In the genomic region with DNA sequence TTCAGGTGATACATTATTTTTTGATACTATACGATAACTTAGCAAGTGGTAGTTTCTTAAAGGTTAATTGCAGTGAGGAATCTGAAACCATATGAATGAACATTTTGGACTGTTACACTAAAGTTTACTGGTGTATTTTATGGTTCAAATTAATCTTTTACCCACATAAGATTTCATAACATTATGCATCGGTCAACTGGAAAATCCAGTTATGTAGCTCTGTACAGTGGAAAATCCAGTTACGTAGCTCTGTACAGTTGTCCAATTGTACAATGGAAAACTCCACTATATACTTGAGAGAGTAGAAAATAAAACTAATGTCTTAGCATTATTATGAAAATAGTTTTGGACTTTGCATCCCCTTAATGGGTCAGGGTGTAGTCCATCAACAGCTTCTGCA, we compare ENCODE assay signal across 15 cellular contexts. TPM values are rescaled to one million over a fixed set of nuclear protein-coding genes. Genes with fewer than 3 reads are reported as not detected.
DNase-seq lines count a peak whose midpoint lies in the region; ATAC-seq, FAIRE-seq and TF ChIP-seq lines count a peak whose summit lies in the region.
"Had no signal": no experiment of that assay in that cellular context is flagged by ENCODE, and none has a peak within 500 bp of the region (broad histone marks: within the 10 kb centered on the region; RNA-seq: fewer than 3 reads in every experiment).

No MANE protein-coding gene starts in this region.

- in situ Hi-C loops in HepG2 (cut with HindIII; ENCODE audit: extremely low pct_ligation_motif_present, low pct_unique_long_range_greater_than_20kb) = no loop called here

- no peaks in the 10 kb centered on the region for H4K20me1 ChIP-seq in HepG2 (ENCODE audit: insufficient read depth, low read length)

- no peaks in the 10 kb centered on the region for H3K27me3 Mint-ChIP-seq in activated naive CD4-positive, alpha-beta T cell treated with anti-CD3 and anti-CD28 coated beads, Interleukin-2, amount 50 U/mL, for 24 hours
- no peaks in the 10 kb centered on the region for H3K27me3 Mint-ChIP-seq in activated T-helper 1 cell treated with anti-CD3 and anti-CD28 coated beads, Interleukin-12 subunit alpha, Interleukin-12 subunit beta, Interleukin-2, Interleukin-4 antibody, amounts not matched to agents 30 ng/mL and 10 ng/mL and 1 ng/mL, durations not matched to agents 14 hours and 24 hours and 36 hours (ENCODE audit: insufficient read depth)
- no peaks in the 10 kb centered on the region for H3K27me3 Mint-ChIP-seq in type B pancreatic cell

- peak overlapping the region; percentile 91 for H3K27ac Mint-ChIP-seq in activated naive CD4-positive, alpha-beta T cell treated with anti-CD3 and anti-CD28 coated beads, Interleukin-2, amount 50 U/mL, for 24 hours
- H3K27ac Mint-ChIP-seq in activated T-helper 1 cell treated with anti-CD3 and anti-CD28 coated beads, Interleukin-12 subunit alpha, Interleukin-12 subunit beta, Interleukin-2, Interleukin-4 antibody, amounts not matched to agents 30 ng/mL and 10 ng/mL and 1 ng/mL, durations not matched to agents 14 hours and 24 hours and 36 hours = peak overlapping the region; percentile 18
- peak overlapping the region; percentile 99 for H3K27ac Mint-ChIP-seq in type B pancreatic cell

- H3K27ac ChIP-seq in HepG2 (ENCODE audit: extremely low read length, insufficient read depth, low read length) = no peak overlapping the region
- H3K27ac ChIP-seq: psoas muscle, SJSA1 had no signal

- H3K4me1 Mint-ChIP-seq in activated naive CD4-positive, alpha-beta T cell treated with anti-CD3 and anti-CD28 coated beads, Interleukin-2, amount 50 U/mL, for 24 hours = peaks cover 51% of the 10 kb centered on the region
- peaks cover 45% of the 10 kb centered on the region for H3K4me1 Mint-ChIP-seq in activated T-helper 1 cell treated with anti-CD3 and anti-CD28 coated beads, Interleukin-12 subunit alpha, Interleukin-12 subunit beta, Interleukin-2, Interleukin-4 antibody, amounts not matched to agents 30 ng/mL and 10 ng/mL and 1 ng/mL, durations not matched to agents 14 hours and 24 hours and 36 hours (ENCODE audit: low read depth)
- H3K4me1 Mint-ChIP-seq in type B pancreatic cell (ENCODE audit: unreplicated experiment) = peaks cover 36% of the 10 kb centered on the region

- no peak overlapping the region for H2AFZ ChIP-seq in HepG2 (ENCODE audit: low read length)

- no peaks in the 10 kb centered on the region for H3K9me3 Mint-ChIP-seq in activated naive CD4-positive, alpha-beta T cell treated with anti-CD3 and anti-CD28 coated beads, Interleukin-2, amount 50 U/mL, for 24 hours
- no peaks in the 10 kb centered on the region for H3K9me3 Mint-ChIP-seq in activated T-helper 1 cell treated with anti-CD3 and anti-CD28 coated beads, Interleukin-12 subunit alpha, Interleukin-12 subunit beta, Interleukin-2, Interleukin-4 antibody, amounts not matched to agents 30 ng/mL and 10 ng/mL and 1 ng/mL, durations not matched to agents 14 hours and 24 hours and 36 hours
- H3K9me3 Mint-ChIP-seq in type B pancreatic cell = no peaks in the 10 kb centered on the region

- H3K9ac ChIP-seq in HepG2 (ENCODE audit: insufficient read depth, low read depth, low read length) = no peak overlapping the region

- peak overlapping the region; percentile 96 for H3K4me3 Mint-ChIP-seq in activated naive CD4-positive, alpha-beta T cell treated with anti-CD3 and anti-CD28 coated beads, Interleukin-2, amount 50 U/mL, for 24 hours
- H3K4me3 Mint-ChIP-seq in activated T-helper 1 cell treated with anti-CD3 and anti-CD28 coated beads, Interleukin-12 subunit alpha, Interleukin-12 subunit beta, Interleukin-2, Interleukin-4 antibody, amounts not matched to agents 30 ng/mL and 10 ng/mL and 1 ng/mL, durations not matched to agents 14 hours and 24 hours and 36 hours = peak overlapping the region; percentile 98
- H3K4me3 Mint-ChIP-seq in type B pancreatic cell = peak overlapping the region; percentile 93

- no peaks in the 10 kb centered on the region for H3K9me3 ChIP-seq in HepG2 (ENCODE audit: low read length)
- H3K9me3 ChIP-seq: psoas muscle, SJSA1 had no signal

- peaks cover 33% of the 10 kb centered on the region for H3K4me1 ChIP-seq in HepG2 (ENCODE audit: insufficient read depth, low read length)

- peaks cover 21% of the 10 kb centered on the region for H3K79me2 ChIP-seq in HepG2 (ENCODE audit: insufficient read depth, low read length)

- CTCF ChIA-PET in HepG2 (lab: Yijun Ruan, JAX; ENCODE audit: low intra/inter-chr PET ratio, low total read pairs) = no interaction called here

- FAIRE-seq in HepG2 (lab: Jason Lieb, UNC) = no peak
- FAIRE-seq: endometrium, G401.6 had no signal

- no TSS peak for BruUV-seq in HepG2 (replicated peaks; lab: Mats Ljungman, UMichigan)

- no peak for DNase-seq in activated naive CD4-positive, alpha-beta T cell treated with anti-CD3 and anti-CD28 coated beads, Interleukin-2, amount 50 U/mL, for 16 hours
- DNase-seq in activated T-helper 1 cell treated with anti-CD3 and anti-CD28 coated beads, Interleukin-12 subunit alpha, Interleukin-12 subunit beta, Interleukin-2, Interleukin-4 antibody, amounts not matched to agents 30 ng/mL and 10 ng/mL and 1 ng/mL, durations not matched to agents 14 hours and 24 hours and 36 hours (ENCODE audit: low spot score) = no peak
- DNase-seq in left colon (no peak), type B pancreatic cell (ENCODE audit: extremely low spot score, unreplicated experiment) (no peak), NCI-H146 treated with DMSO at 0.1 percent for 48 hours (lab: John Stamatoyannopoulos, UW; ENCODE audit: unreplicated experiment) (no peak), HepG2 (ENCODE audit: low spot score) (no peak)
- no peak for DNase-seq in stimulated activated CD8-positive, alpha-beta memory T cell treated with anti-CD3 and anti-CD28 coated beads, Interleukin-4, amount 100 ng/mL, for 48 hours
- DNase-seq: NCI-H524; psoas muscle; stimulated activated naive CD4-positive, alpha-beta T cell had no signal

- intact Hi-C loops in activated T-helper 1 cell treated with anti-CD3 and anti-CD28 coated beads, Interleukin-12 subunit alpha, Interleukin-12 subunit beta, Interleukin-2, Interleukin-4 antibody, amounts not matched to agents 30 ng/mL and 10 ng/mL and 1 ng/mL, durations not matched to agents 14 hours and 24 hours and 36 hours (cut with micrococcal nuclease) = no loop called here
- intact Hi-C loops in left colon (cut with DNase I, micrococcal nuclease) = no loop called here
- intact Hi-C loops in HepG2 (cut with micrococcal nuclease; ENCODE audit: unreplicated experiment) = no loop called here

- H3K27me3 ChIP-seq in HepG2 (ENCODE audit: control insufficient read depth in 1 of 2, insufficient read depth in 2 of 2, low read length in 2 of 2) = no peaks in the 10 kb centered on the region
- H3K27me3 ChIP-seq: SJSA1 had no signal

- no peaks in the 10 kb centered on the region for H3K36me3 ChIP-seq in HepG2 (replicated peaks in 1 of 2; ENCODE audit: control insufficient read depth in 1 of 2, insufficient read depth in 2 of 2, low read length in 2 of 2)

- TF ChIP-seq EP300 in HepG2 (IDR thresholded peaks at IDR 0.05; ENCODE audit: low read depth in 2 of 2, low read length in 2 of 2) (no peak), HepG2 (CRISPR knock-in tag; IDR thresholded peaks at IDR 0.05; ENCODE audit: borderline replicate concordance) (no peak)

- ATAC-seq in left colon (peak; percentile 58), HepG2 (no peak)
- ATAC-seq: psoas muscle had no signal

- no peak overlapping the region for H3K4me2 ChIP-seq in HepG2 (ENCODE audit: low read depth, low read length)

- H3K36me3 Mint-ChIP-seq in activated naive CD4-positive, alpha-beta T cell treated with anti-CD3 and anti-CD28 coated beads, Interleukin-2, amount 50 U/mL, for 24 hours = peaks cover 1% of the 10 kb centered on the region
- peaks cover 18% of the 10 kb centered on the region for H3K36me3 Mint-ChIP-seq in activated T-helper 1 cell treated with anti-CD3 and anti-CD28 coated beads, Interleukin-12 subunit alpha, Interleukin-12 subunit beta, Interleukin-2, Interleukin-4 antibody, amounts not matched to agents 30 ng/mL and 10 ng/mL and 1 ng/mL, durations not matched to agents 14 hours and 24 hours and 36 hours (ENCODE audit: low read depth)
- H3K36me3 Mint-ChIP-seq in type B pancreatic cell = peaks cover 9% of the 10 kb centered on the region

- no peak for TF ChIP-seq POLR2A in HepG2 (IDR thresholded peaks at IDR 0.05; ENCODE audit: insufficient read depth in 1 of 2, low read depth in 2 of 2, low read length in 2 of 2)

- POLR2A ChIA-PET in HepG2 (lab: Yijun Ruan, JAX) = no interaction called here

- TF ChIP-seq CTCF in type B pancreatic cell (conservative IDR thresholded peaks at IDR 0.05) (no peak), HepG2 (CRISPR knock-in tag; IDR thresholded peaks at IDR 0.05) (no peak)

- no peak for TF ChIP-seq RAD21 in HepG2 (CRISPR knock-in tag; IDR thresholded peaks at IDR 0.05)

- no peak overlapping the region for H3K4me3 ChIP-seq in HepG2 (replicated peaks in 1 of 3; ENCODE audit: insufficient read depth in 1 of 3, low read depth in 2 of 3, low read length in 3 of 3)
- H3K4me3 ChIP-seq: lung, psoas muscle, SJSA1 had no signal

- WGBS in HepG2 (ENCODE audit: low lambda C conversion rate) = 98% methylated on average over 3 of the region's 3 CpGs

RNA-seq across cellular contexts. Expression of gene UBAC2, which starts 2.0 kb away (rescaled TPM):
- total RNA-seq in activated T-helper 1 cell treated with anti-CD3 and anti-CD28 coated beads, Interleukin-12 subunit alpha, Interleukin-12 subunit beta, Interleukin-2, Interleukin-4 antibody, amounts not matched to agents 30 ng/mL and 10 ng/mL and 1 ng/mL, durations not matched to agents 14 hours and 24 hours and 36 hours = 52.1 and 56.3 TPM in 2 replicates
- total RNA-seq in left colon (10 to 100 TPM; 63.7 to 75.5 TPM), type B pancreatic cell (ENCODE audit: low replicate concordance) (66.0 and 77.2 TPM in 2 replicates), HepG2 (2016; rRNA removed; fragmentation: Illumina TruSeq; extraction: Trizol) (44.0 and 61.3 TPM in 2 replicates)
- 34.9 and 39.6 TPM in 2 replicates for total RNA-seq in HepG2 (2016; cell fraction: cytosol; rRNA removed; fragmentation: Illumina TruSeq; extraction: Trizol; ENCODE audit: low read depth)
- total RNA-seq in HepG2 (2016; cell fraction: insoluble cytoplasmic fraction; rRNA removed; fragmentation: Illumina TruSeq; extraction: Trizol) = 38.5 and 64.4 TPM in 2 replicates
- 63.6 and 68.1 TPM in 2 replicates for total RNA-seq in HepG2 (2016; cell fraction: membrane; rRNA removed; fragmentation: Illumina TruSeq; extraction: Trizol)
- total RNA-seq in HepG2 (2016; cell fraction: nucleus; rRNA removed; fragmentation: Illumina TruSeq; extraction: Trizol) = 53.7 and 64.6 TPM in 2 replicates
- polyA plus RNA-seq in HepG2 (2011; rRNA removed) = 80.8 and 84.2 TPM in 2 replicates
- 69.1 and 91.4 TPM in 2 replicates for polyA plus RNA-seq in HepG2 (2011; cell fraction: cytosol; rRNA removed)
- polyA plus RNA-seq in HepG2 (2011; cell fraction: nucleus; rRNA removed) = 25.5 and 30.1 TPM in 2 replicates
- 63.7 and 72.4 TPM in 2 replicates for polyA plus RNA-seq in HepG2 (2012)
- polyA plus RNA-seq in HepG2 (2016; cell fraction: cytosol; fragmentation: Illumina TruSeq; extraction: Trizol; ENCODE audit: low read depth) = 37.1 and 38.0 TPM in 2 replicates
- polyA plus RNA-seq in HepG2 (2016; cell fraction: insoluble cytoplasmic fraction; fragmentation: Illumina TruSeq; extraction: Trizol; ENCODE audit: low read depth) = 45.9 TPM in 2 replicates
- 59.7 and 64.1 TPM in 2 replicates for polyA plus RNA-seq in HepG2 (2016; cell fraction: membrane; fragmentation: Illumina TruSeq; extraction: Trizol; ENCODE audit: low read depth)
- 80.9 and 85.2 TPM in 2 replicates for polyA plus RNA-seq in HepG2 (2016; cell fraction: nucleus; fragmentation: Illumina TruSeq; extraction: Trizol; ENCODE audit: insufficient read depth, low read depth)
- 58.0 and 61.9 TPM in 2 replicates for polyA minus RNA-seq in HepG2 (2011; rRNA and poly(A)+ RNA removed; ENCODE audit: low replicate concordance)
- polyA minus RNA-seq in HepG2 (2011; cell fraction: cytosol; rRNA and poly(A)+ RNA removed) = 29.7 and 34.9 TPM in 2 replicates
- 31.5 and 38.0 TPM in 2 replicates for polyA minus RNA-seq in HepG2 (2011; cell fraction: nucleus; rRNA and poly(A)+ RNA removed)

RNA-seq across cellular contexts. Expression of gene GPR18, which starts 59.5 kb away (rescaled TPM):
- total RNA-seq in activated T-helper 1 cell treated with anti-CD3 and anti-CD28 coated beads, Interleukin-12 subunit alpha, Interleukin-12 subunit beta, Interleukin-2, Interleukin-4 antibody, amounts not matched to agents 30 ng/mL and 10 ng/mL and 1 ng/mL, durations not matched to agents 14 hours and 24 hours and 36 hours = 12.0 and 15.9 TPM in 2 replicates
- total RNA-seq in left colon = under 1 TPM in 1 of 2 donors, not detected in 1; 0.59 TPM
- total RNA-seq in type B pancreatic cell (ENCODE audit: low replicate concordance) = not detected in 2 replicates
- not detected in 2 replicates for total RNA-seq in HepG2 (2016; rRNA removed; fragmentation: Illumina TruSeq; extraction: Trizol)
- not detected in 2 replicates for total RNA-seq in HepG2 (2016; cell fraction: cytosol; rRNA removed; fragmentation: Illumina TruSeq; extraction: Trizol; ENCODE audit: low read depth)
- not detected in 2 replicates for total RNA-seq in HepG2 (2016; cell fraction: insoluble cytoplasmic fraction; rRNA removed; fragmentation: Illumina TruSeq; extraction: Trizol)
- total RNA-seq in HepG2 (2016; cell fraction: membrane; rRNA removed; fragmentation: Illumina TruSeq; extraction: Trizol) = not detected in 2 replicates
- not detected in 2 replicates for total RNA-seq in HepG2 (2016; cell fraction: nucleus; rRNA removed; fragmentation: Illumina TruSeq; extraction: Trizol)
- not detected in 2 replicates for polyA plus RNA-seq in HepG2 (2011; rRNA removed)
- polyA plus RNA-seq in HepG2 (2011; cell fraction: cytosol; rRNA removed) = not detected in 2 replicates
- polyA plus RNA-seq in HepG2 (2011; cell fraction: nucleus; rRNA removed) = not detected in 2 replicates
- 0.09 and 0.13 TPM in 2 replicates for polyA plus RNA-seq in HepG2 (2012)
- not detected in 2 replicates for polyA plus RNA-seq in HepG2 (2016; cell fraction: cytosol; fragmentation: Illumina TruSeq; extraction: Trizol; ENCODE audit: low read depth)
- polyA plus RNA-seq in HepG2 (2016; cell fraction: insoluble cytoplasmic fraction; fragmentation: Illumina TruSeq; extraction: Trizol; ENCODE audit: low read depth) = not detected in 2 replicates
- polyA plus RNA-seq in HepG2 (2016; cell fraction: membrane; fragmentation: Illumina TruSeq; extraction: Trizol; ENCODE audit: low read depth) = not detected in 2 replicates
- polyA plus RNA-seq in HepG2 (2016; cell fraction: nucleus; fragmentation: Illumina TruSeq; extraction: Trizol; ENCODE audit: insufficient read depth, low read depth) = not detected in 2 replicates
- not detected in 2 replicates for polyA minus RNA-seq in HepG2 (2011; rRNA and poly(A)+ RNA removed; ENCODE audit: low replicate concordance)
- not detected in 2 replicates for polyA minus RNA-seq in HepG2 (2011; cell fraction: cytosol; rRNA and poly(A)+ RNA removed)
- polyA minus RNA-seq in HepG2 (2011; cell fraction: nucleus; rRNA and poly(A)+ RNA removed) = 0.26 TPM in 1 of 2 replicates, not detected in the other
- total RNA-seq: SJSA1 had no signal

Comparison
In these comparisons a context has a peak if more than half of its experiments do, and no peak if none do; other contexts are left out.
1. H3K27ac Mint-ChIP-seq: peak in every context shown above with its lines; median percentile 99 in type B pancreatic cell; 91 in activated naive CD4-positive, alpha-beta T cell treated with anti-CD3 and anti-CD28 coated beads, Interleukin-2, amount 50 U/mL, for 24 hours; 18 in activated T-helper 1 cell treated with anti-CD3 and anti-CD28 coated beads, Interleukin-12 subunit alpha, Interleukin-12 subunit beta, Interleukin-2, Interleukin-4 antibody, amounts not matched to agents 30 ng/mL and 10 ng/mL and 1 ng/mL, durations not matched to agents 14 hours and 24 hours and 36 hours.